Comparison of ENCODE assay signal across 1 cellular context in genomic region chr10:77163670-77164348, GRCh38.
TF ChIP-seq lines count a peak whose summit lies in the region.

No MANE protein-coding gene starts in this region.

TF ChIP-seq in IMR-90, 13 proteins besides CTCF, POLR2A, EP300 and RAD21 (continued from another document):
- TF ChIP-seq ELK1 (IDR thresholded peaks at IDR 0.05; ENCODE audit: borderline replicate concordance, low read depth, low read length) (no peak), RCOR1 (IDR thresholded peaks at IDR 0.05; ENCODE audit: insufficient replicate concordance, low read length) (peak; percentile 85), MAFK (IDR thresholded peaks at IDR 0.05; ENCODE audit: low read depth, low read length) (peak; percentile 71), CEBPB (IDR thresholded peaks at IDR 0.05; ENCODE audit: low read depth, low read length) (peak; percentile 81), MAZ (IDR thresholded peaks at IDR 0.05; ENCODE audit: borderline replicate concordance, low read depth, low read length) (0 out of 2 replicates have a peak, but pooled peaks have one; percentile 40), FOS (IDR thresholded peaks at IDR 0.05; ENCODE audit: low read depth, low read length) (peak; percentile 98)
